Comparison of ENCODE assay signal across 6 cellular contexts in the genomic region with DNA sequence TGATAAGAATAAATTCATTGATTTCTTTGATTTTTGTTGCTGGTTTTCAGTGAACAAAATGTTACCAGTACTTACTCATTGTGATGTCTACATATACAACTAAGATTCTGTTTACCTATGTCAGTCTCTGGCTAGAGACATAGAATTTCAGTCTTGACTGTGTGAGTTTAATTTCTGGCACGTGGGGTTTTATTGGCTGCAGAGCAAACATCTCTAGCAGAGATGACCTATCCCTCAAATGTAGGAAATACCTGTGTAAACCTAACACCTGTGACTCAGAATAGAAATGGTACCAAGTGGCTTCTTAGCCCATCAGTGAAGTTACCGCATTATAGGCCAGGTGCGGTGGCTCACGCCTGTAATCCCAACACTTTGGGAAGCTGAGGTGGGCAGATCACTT. TPM values are rescaled to one million over a fixed set of nuclear protein-coding genes. Genes with fewer than 3 reads are reported as not detected.
DNase-seq lines count a peak whose midpoint lies in the region; ATAC-seq and TF ChIP-seq lines count a peak whose summit lies in the region.
"Not testable (repeated sequence)": the region's sequence is repeated elsewhere in the genome, so short reads cannot be mapped to it uniquely, and the experiment has no call there.

No MANE protein-coding gene starts in this region.

- H3K27ac ChIP-seq in PC-3 (ENCODE audit: low read length) (peak overlapping the region; percentile 12; the same call in 1 of the 2 replicates), hepatocyte (peak overlapping the region; percentile 61)

- ATAC-seq in PC-3 = peak; percentile 22

- H3K4me1 ChIP-seq in Loucy (ENCODE audit: insufficient read depth, low read length, poor library complexity, severe bottlenecking) = peaks cover 16% of the 10 kb centered on the region
- peaks cover 21% of the 10 kb centered on the region for H3K4me1 ChIP-seq in PC-3 (ENCODE audit: insufficient read depth, low read length)
- H3K4me1 ChIP-seq in hepatocyte (ENCODE audit: insufficient read depth) = peaks cover 12% of the 10 kb centered on the region

- H3K27me3 ChIP-seq in Loucy (ENCODE audit: insufficient read depth, low read length, poor library complexity, severe bottlenecking); PC-3 (ENCODE audit: low read length); hepatocyte: not testable (repeated sequence)

- DNase-seq in DMS53 (lab: John Stamatoyannopoulos, UW) (peak; percentile 49), PC-3 (peak; percentile 71)
- not testable (repeated sequence) for DNase-seq in hepatocyte (ENCODE audit: low spot score); neural crest cell (ENCODE audit: low read depth, low spot score)

- not testable (repeated sequence) for H3K9me3 ChIP-seq in Loucy (ENCODE audit: insufficient read depth, low read depth, low read length); PC-3 (ENCODE audit: low read length); hepatocyte (ENCODE audit: low read depth)

- H4K20me1 ChIP-seq in Loucy (ENCODE audit: insufficient read depth, low read length, poor library complexity, severe bottlenecking); PC-3 (ENCODE audit: low read length); hepatocyte (ENCODE audit: insufficient read depth, poor library complexity, severe bottlenecking): not testable (repeated sequence)

- H3K9me2 ChIP-seq in Loucy (replicated peaks; ENCODE audit: low read depth, low read length); PC-3 (replicated peaks; ENCODE audit: low read length); hepatocyte (replicated peaks; ENCODE audit: insufficient read depth): not testable (repeated sequence)

- H3K4me1 Mint-ChIP-seq in brain (peaks cover 41% of the 10 kb centered on the region), neural crest cell (peaks cover 21% of the 10 kb centered on the region)

- not testable (repeated sequence) for H3K4me3 ChIP-seq in Loucy (ENCODE audit: low read length, poor library complexity, severe bottlenecking); PC-3 (ENCODE audit: low read length); hepatocyte

- H2AFZ ChIP-seq in Loucy (ENCODE audit: low read length); PC-3 (ENCODE audit: low read length); hepatocyte: not testable (repeated sequence)

- BruUV-seq in PC-3 (replicated peaks; lab: Mats Ljungman, UMichigan) = not testable (repeated sequence)

- POLR2A ChIA-PET in PC-3 (lab: Charles Lee; ENCODE audit: unreplicated experiment) = not testable (repeated sequence)

- H3K9ac ChIP-seq in Loucy (ENCODE audit: low read depth, low read length, poor library complexity, severe bottlenecking); PC-3 (ENCODE audit: low read length): not testable (repeated sequence)

- intact Hi-C loops in PC-3 (cut with micrococcal nuclease) = not testable (repeated sequence)

- TF ChIP-seq CTCF in Loucy (conservative IDR thresholded peaks at IDR 0.05; ENCODE audit: low read length); PC-3 (conservative IDR thresholded peaks at IDR 0.05; ENCODE audit: low read depth, low read length); brain (conservative IDR thresholded peaks at IDR 0.05); hepatocyte (IDR thresholded peaks at IDR 0.05; ENCODE audit: poor library complexity); neural crest cell (conservative IDR thresholded peaks at IDR 0.05): not testable (repeated sequence)

- peaks cover 9 to 15% (median 13%) of the 10 kb centered on the region in 5 experiments for H3K9me3 Mint-ChIP-seq in brain
- H3K9me3 Mint-ChIP-seq in neural crest cell = not testable (repeated sequence)

- not testable (repeated sequence) for H3K36me3 ChIP-seq in Loucy (ENCODE audit: insufficient read depth, low read length); PC-3 (ENCODE audit: low read depth, low read length); hepatocyte (replicated peaks; ENCODE audit: insufficient read depth, low read depth)

- CTCF ChIA-PET in PC-3 (lab: Charles Lee) = not testable (repeated sequence)

- H3K36me3 Mint-ChIP-seq in brain = peaks cover 28% of the 10 kb centered on the region
- not testable (repeated sequence) for H3K36me3 Mint-ChIP-seq in neural crest cell (ENCODE audit: low read depth)

- peak overlapping the region; percentile 26 for H3K4me2 ChIP-seq in Loucy (ENCODE audit: low read depth, low read length, poor library complexity, severe bottlenecking)
- peak overlapping the region; percentile 31; the same call in 1 of the 2 replicates for H3K4me2 ChIP-seq in PC-3 (ENCODE audit: low read length)
- peak overlapping the region; percentile 24 for H3K4me2 ChIP-seq in hepatocyte

- H3K27ac Mint-ChIP-seq in brain = peak overlapping the region in 2 of 5 experiments; percentile 44 to 60
- H3K27ac Mint-ChIP-seq in neural crest cell (ENCODE audit: unreplicated experiment) = not testable (repeated sequence)

- WGBS in hepatocyte (ENCODE audit: low lambda C conversion rate, missing lambda C conversion rate) = 65% methylated on average over 4 of the region's 4 CpGs

- H3K4me3 Mint-ChIP-seq in brain = peak overlapping the region in 3 of 5 experiments; percentile 30 to 81 (median 36)
- peak overlapping the region; percentile 79 for H3K4me3 Mint-ChIP-seq in neural crest cell

- not testable (repeated sequence) for H3K27me3 Mint-ChIP-seq in brain; neural crest cell (ENCODE audit: low read depth)

- H3K79me2 ChIP-seq in Loucy (ENCODE audit: insufficient read depth, low read length) = peaks cover 28% of the 10 kb centered on the region
- H3K79me2 ChIP-seq in PC-3 (ENCODE audit: low read length) = peaks cover 76% of the 10 kb centered on the region
- H3K79me2 ChIP-seq in hepatocyte = peaks cover 86% of the 10 kb centered on the region

- not testable (repeated sequence) for H3F3A ChIP-seq in Loucy (ENCODE audit: low read depth); PC-3 (ENCODE audit: low read length, unreplicated experiment)

RNA-seq across cellular contexts. Expression of gene RABGEF1, which starts 54.9 kb away (rescaled TPM):
- total RNA-seq in PC-3 (2014; rRNA removed) (19.8 and 20.8 TPM in 2 replicates), hepatocyte (27.5 and 28.1 TPM in 2 replicates), neural crest cell (17.0 and 17.7 TPM in 2 replicates)
- polyA plus RNA-seq in brain (ENCODE audit: insufficient read depth, low read depth, low replicate concordance) (16.6 TPM), hepatocyte (16.3 and 20.6 TPM in 2 replicates)

RNA-seq across cellular contexts. Expression of gene KCTD7, which starts 57.0 kb away (rescaled TPM):
- total RNA-seq in PC-3 (2014; rRNA removed) = 5.5 and 7.4 TPM in 2 replicates
- polyA plus RNA-seq in brain (ENCODE audit: insufficient read depth, low read depth, low replicate concordance) = 21.5 TPM
- 9.4 and 15.9 TPM in 2 replicates for total RNA-seq in hepatocyte
- 6.9 and 7.2 TPM in 2 replicates for polyA plus RNA-seq in hepatocyte
- 16.8 and 20.2 TPM in 2 replicates for total RNA-seq in neural crest cell
